7 cellular contexts compared by ENCODE assay signal in the genomic region with DNA sequence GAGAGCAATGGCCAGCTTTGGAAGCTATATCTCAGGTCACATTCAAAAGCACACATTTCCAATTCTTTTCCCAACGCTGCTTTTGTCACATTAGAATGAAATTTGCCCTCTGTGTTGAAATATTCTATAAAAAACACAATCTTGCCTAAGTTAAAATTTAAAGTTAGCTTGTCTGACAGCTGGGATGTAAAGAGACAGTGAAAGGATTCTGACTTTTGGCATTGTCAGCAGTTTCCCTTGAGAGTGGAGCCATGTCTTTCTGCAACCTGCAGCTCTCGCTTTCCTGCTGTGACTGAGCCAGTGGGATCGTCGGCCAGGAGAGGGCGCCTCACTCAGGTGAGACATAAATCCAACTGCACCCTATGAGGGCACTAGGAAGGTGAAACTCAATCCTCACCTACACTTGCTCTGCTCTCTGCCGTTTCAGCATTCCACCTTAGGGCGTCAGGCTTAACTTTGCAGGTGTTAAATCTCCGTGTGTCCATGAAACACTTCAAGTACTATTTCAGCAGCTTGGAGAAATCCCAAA.
DNase-seq lines count a peak whose midpoint lies in the region; ATAC-seq and TF ChIP-seq lines count a peak whose summit lies in the region.
"Not testable (repeated sequence)": the region's sequence is repeated elsewhere in the genome, so short reads cannot be mapped to it uniquely, and the experiment has no call there.

No MANE protein-coding gene starts in this region.

- POLR2A ChIA-PET in activated CD8-positive, alpha-beta T cell treated with anti-CD3 and anti-CD28 coated beads for 36 hours (lab: Charles Lee) = not testable (repeated sequence)

- TF ChIP-seq POLR2A in right lobe of liver (IDR thresholded peaks at IDR 0.05) = not testable (repeated sequence)

- H3K9me3 ChIP-seq in SU-DHL-6 (ENCODE audit: insufficient read depth, low read length); right lobe of liver: not testable (repeated sequence)

- not testable (repeated sequence) for ATAC-seq in activated CD8-positive, alpha-beta T cell treated with anti-CD3 and anti-CD28 coated beads for 36 hours; activated naive CD8-positive, alpha-beta T cell treated with anti-CD3 and anti-CD28 coated beads, Interleukin-2, amount 50 U/mL, for 24 hours; right lobe of liver

- H2AFZ ChIP-seq in SU-DHL-6 (ENCODE audit: low read depth, low read length, severe bottlenecking) = not testable (repeated sequence)

- H3K4me1 ChIP-seq in right lobe of liver = not testable (repeated sequence)

- not testable (repeated sequence) for H3K79me2 ChIP-seq in SU-DHL-6 (ENCODE audit: insufficient read depth, low read length)

- H3K27ac ChIP-seq in SU-DHL-6 (ENCODE audit: low read depth, low read length); right lobe of liver: not testable (repeated sequence)

- intact Hi-C loops in activated CD8-positive, alpha-beta T cell treated with anti-CD3 and anti-CD28 coated beads for 36 hours (cut with micrococcal nuclease); right lobe of liver (cut with DNase I): not testable (repeated sequence)

- not testable (repeated sequence) for H3K9me3 Mint-ChIP-seq in activated CD8-positive, alpha-beta T cell treated with anti-CD3 and anti-CD28 coated beads for 36 hours; activated naive CD8-positive, alpha-beta T cell treated with anti-CD3 and anti-CD28 coated beads, Interleukin-2, amount 50 U/mL, for 24 hours

- not testable (repeated sequence) for H3K9ac ChIP-seq in SU-DHL-6 (ENCODE audit: low read length)

- DNase-seq in GM12865 (ENCODE audit: low read depth) (peak; percentile 0), NCI-H146 (lab: John Stamatoyannopoulos, UW) (peak; percentile 1), right lobe of liver (peak; percentile 57 to 69 (median 64))
- peak; percentile 54 for DNase-seq in activated CD8-positive, alpha-beta T cell treated with anti-CD3 and anti-CD28 coated beads for 36 hours
- DNase-seq in activated naive CD8-positive, alpha-beta T cell treated with anti-CD3 and anti-CD28 coated beads, Interleukin-2, amount 50 U/mL, for 24 hours = peak; percentile 25
- DNase-seq in stimulated activated CD4-positive, alpha-beta T cell treated with anti-CD3 and anti-CD28 coated beads, Interleukin-4, amount 100 ng/mL, for 24 hours = peak; percentile 25

- not testable (repeated sequence) for H3K9me2 ChIP-seq in SU-DHL-6 (replicated peaks; ENCODE audit: insufficient read depth, low read length)

- WGBS in right lobe of liver (ENCODE audit: insufficient coverage, low coverage, low lambda C conversion rate, missing lambda C conversion rate) = 25% methylated on average over 6 of the region's 8 CpGs

- H3K4me1 Mint-ChIP-seq in activated CD8-positive, alpha-beta T cell treated with anti-CD3 and anti-CD28 coated beads for 36 hours (ENCODE audit: low read depth); activated naive CD8-positive, alpha-beta T cell treated with anti-CD3 and anti-CD28 coated beads, Interleukin-2, amount 50 U/mL, for 24 hours: not testable (repeated sequence)

- H3K27me3 ChIP-seq in SU-DHL-6 (ENCODE audit: low read length); right lobe of liver: not testable (repeated sequence)

- CTCF ChIA-PET in activated CD8-positive, alpha-beta T cell treated with anti-CD3 and anti-CD28 coated beads for 36 hours (lab: Charles Lee) = not testable (repeated sequence)

- H3K27ac Mint-ChIP-seq in activated CD8-positive, alpha-beta T cell treated with anti-CD3 and anti-CD28 coated beads for 36 hours; activated naive CD8-positive, alpha-beta T cell treated with anti-CD3 and anti-CD28 coated beads, Interleukin-2, amount 50 U/mL, for 24 hours: not testable (repeated sequence)

- H3K27me3 Mint-ChIP-seq in activated CD8-positive, alpha-beta T cell treated with anti-CD3 and anti-CD28 coated beads for 36 hours; activated naive CD8-positive, alpha-beta T cell treated with anti-CD3 and anti-CD28 coated beads, Interleukin-2, amount 50 U/mL, for 24 hours: not testable (repeated sequence)

- not testable (repeated sequence) for H3K36me3 Mint-ChIP-seq in activated CD8-positive, alpha-beta T cell treated with anti-CD3 and anti-CD28 coated beads for 36 hours (ENCODE audit: low read depth); activated naive CD8-positive, alpha-beta T cell treated with anti-CD3 and anti-CD28 coated beads, Interleukin-2, amount 50 U/mL, for 24 hours (ENCODE audit: low read depth)

- H3K4me3 ChIP-seq in GM12865 (ENCODE audit: low read depth, low read length); SU-DHL-6 (ENCODE audit: insufficient read depth, low read length, poor library complexity, severe bottlenecking); right lobe of liver: not testable (repeated sequence)

- H3K4me3 Mint-ChIP-seq in activated CD8-positive, alpha-beta T cell treated with anti-CD3 and anti-CD28 coated beads for 36 hours; activated naive CD8-positive, alpha-beta T cell treated with anti-CD3 and anti-CD28 coated beads, Interleukin-2, amount 50 U/mL, for 24 hours: not testable (repeated sequence)

- H3K36me3 ChIP-seq in SU-DHL-6 (ENCODE audit: low read length); right lobe of liver: not testable (repeated sequence)

- H3K4me2 ChIP-seq in SU-DHL-6 (ENCODE audit: low read depth, low read length, poor library complexity, severe bottlenecking) = not testable (repeated sequence)

- not testable (repeated sequence) for TF ChIP-seq CTCF in GM12865 (IDR thresholded peaks at IDR 0.05; ENCODE audit: insufficient read depth, low read depth, low read length, missing control alignments)
- TF ChIP-seq CTCF in SU-DHL-6 (IDR thresholded peaks at IDR 0.05; ENCODE audit: insufficient read depth, low read length, poor library complexity, severe bottlenecking) = peak; percentile 11
- peak; percentile 15 for TF ChIP-seq CTCF in activated CD8-positive, alpha-beta T cell treated with anti-CD3 and anti-CD28 coated beads for 36 hours (IDR thresholded peaks at IDR 0.05)
- peak; percentile 24 to 59 (median 34) for TF ChIP-seq CTCF in right lobe of liver (IDR thresholded peaks at IDR 0.05)

- H4K20me1 ChIP-seq in SU-DHL-6 (ENCODE audit: low read depth, low read length) = not testable (repeated sequence)

- not testable (repeated sequence) for H3F3A ChIP-seq in SU-DHL-6 (ENCODE audit: insufficient read depth)

Comparison
In these comparisons a context has a peak if more than half of its experiments do, and no peak if none do; other contexts are left out.
1. DNase-seq: peak in every context shown above with its lines; median percentile 64 in right lobe of liver; 54 in activated CD8-positive, alpha-beta T cell treated with anti-CD3 and anti-CD28 coated beads for 36 hours; 25 in activated naive CD8-positive, alpha-beta T cell treated with anti-CD3 and anti-CD28 coated beads, Interleukin-2, amount 50 U/mL, for 24 hours; 25 in stimulated activated CD4-positive, alpha-beta T cell treated with anti-CD3 and anti-CD28 coated beads, Interleukin-4, amount 100 ng/mL, for 24 hours; 1 in NCI-H146; 0 in GM12865.